34 cellular contexts compared by ENCODE assay signal in genomic region chr1:92004129-92004528, GRCh38. TPM values are rescaled to one million over a fixed set of nuclear protein-coding genes. Genes with fewer than 3 reads are reported as not detected.
"Had no signal": no experiment of that assay in that cellular context is flagged by ENCODE, and none has a peak within 500 bp of the region (broad histone marks: within the 10 kb centered on the region; RNA-seq: fewer than 3 reads in every experiment).

No MANE protein-coding gene starts in this region.

- H3K9ac ChIP-seq: neural progenitor cell, parathyroid adenoma had no signal

- ATAC-seq: natural killer cell; psoas muscle; right cardiac atrium; sciatic nerve; stimulated activated memory B cell treated with anti-CD40 and anti-IgM and Interleukin-4, amounts not matched to agents 10 μg/mL and 1 μg/mL and 100 μg/mL, for 72 hours; stimulated activated naive CD8-positive, alpha-beta T cell treated with anti-CD3 and anti-CD28 coated beads, Interleukin-15, amount 100 ng/mL, for 72 hours; stimulated activated naive CD8-positive, alpha-beta T cell treated with anti-CD3 and anti-CD28 coated beads, Interleukin-15, Interleukin-2, amounts not matched to agents 100 U/mL and 50 U/mL, for 24 hours had no signal

- H3K27ac ChIP-seq: neural progenitor cell, ovary, parathyroid adenoma, psoas muscle, skin epidermis, spleen, suprapubic skin, testis, tibial artery, transverse colon, upper lobe of left lung, vagina had no signal

- H3K4me3 ChIP-seq: neural progenitor cell, ovary, psoas muscle, skin epidermis, smooth muscle cell, spleen, suprapubic skin, testis, tibial artery, transverse colon, upper lobe of left lung, vagina had no signal

- H3K4me1 ChIP-seq: neural progenitor cell, parathyroid adenoma, psoas muscle, spleen, suprapubic skin, testis, tibial artery, transverse colon, upper lobe of left lung, vagina had no signal

- H3K9me3 ChIP-seq: ovary, psoas muscle, spleen, suprapubic skin, testis, tibial artery, transverse colon, upper lobe of left lung, vagina had no signal

- H3K27me3 ChIP-seq: neural progenitor cell, ovary, spleen, suprapubic skin, testis, tibial artery, transverse colon, upper lobe of left lung, vagina had no signal

- H3K4me2 ChIP-seq: neural progenitor cell, smooth muscle cell had no signal

- DNase-seq: natural killer cell; occipital lobe; ovary; posterior cingulate gyrus; psoas muscle; right cardiac atrium; spleen; stimulated activated CD4-positive, alpha-beta T cell treated with anti-CD3 and anti-CD28 coated beads, Interleukin-12 subunit alpha, Interleukin-12 subunit beta, amount 100 ng/mL, for 4 hours; stimulated activated CD4-positive, alpha-beta T cell treated with anti-CD3 and anti-CD28 coated beads, Interleukin-1b, Interleukin-23, amount 100 ng/mL, for 48 hours; stimulated activated CD4-positive, alpha-beta T cell treated with anti-CD3 and anti-CD28 coated beads, Interleukin-4, amount 100 ng/mL, for 1 hour; stimulated activated CD4-positive, alpha-beta T cell treated with anti-CD3 and anti-CD28 coated beads, Interleukin-4, amount 100 ng/mL, for 4 hours; stimulated activated CD8-positive, alpha-beta memory T cell treated with anti-CD3 and anti-CD28 coated beads, Interleukin-4, amount 100 ng/mL, for 48 hours; stimulated activated naive CD4-positive, alpha-beta T cell; stimulated activated naive CD8-positive, alpha-beta T cell treated with anti-CD3 and anti-CD28 coated beads, Interleukin-15, amount 100 ng/mL, for 72 hours; stimulated activated naive CD8-positive, alpha-beta T cell treated with anti-CD3 and anti-CD28 coated beads, Interleukin-15, Interleukin-2, amounts not matched to agents 100 U/mL and 50 U/mL, for 24 hours; substantia nigra; testis; tibial artery; transverse colon; upper lobe of left lung had no signal

- H3K79me2 ChIP-seq: parathyroid adenoma had no signal

- FAIRE-seq: urothelium cell line had no signal

- H2AFZ ChIP-seq: neural progenitor cell, parathyroid adenoma had no signal

- H3K36me3 ChIP-seq: neural progenitor cell, ovary, spleen, suprapubic skin, tibial artery, transverse colon, upper lobe of left lung, vagina had no signal

RNA-seq across cellular contexts. Expression of gene EPHX4, which starts 25.7 kb away (rescaled TPM):
- total RNA-seq: smooth muscle cell, vagina had no signal

RNA-seq across cellular contexts. Expression of gene BRDT, which starts 54.9 kb away (rescaled TPM):
- total RNA-seq: natural killer cell, occipital lobe, osteoblast, ovary, progenitor cell of endocrine pancreas, psoas muscle, renal cortical epithelial cell, right cardiac atrium, sciatic nerve, smooth muscle cell, suprapubic skin, transverse colon, upper lobe of left lung, ureter, vagina had no signal
- polyA plus RNA-seq: neural cell, psoas muscle, right cardiac atrium, smooth muscle cell, spleen had no signal
